Comparison of ENCODE assay signal across 1 cellular context in the genomic region with DNA sequence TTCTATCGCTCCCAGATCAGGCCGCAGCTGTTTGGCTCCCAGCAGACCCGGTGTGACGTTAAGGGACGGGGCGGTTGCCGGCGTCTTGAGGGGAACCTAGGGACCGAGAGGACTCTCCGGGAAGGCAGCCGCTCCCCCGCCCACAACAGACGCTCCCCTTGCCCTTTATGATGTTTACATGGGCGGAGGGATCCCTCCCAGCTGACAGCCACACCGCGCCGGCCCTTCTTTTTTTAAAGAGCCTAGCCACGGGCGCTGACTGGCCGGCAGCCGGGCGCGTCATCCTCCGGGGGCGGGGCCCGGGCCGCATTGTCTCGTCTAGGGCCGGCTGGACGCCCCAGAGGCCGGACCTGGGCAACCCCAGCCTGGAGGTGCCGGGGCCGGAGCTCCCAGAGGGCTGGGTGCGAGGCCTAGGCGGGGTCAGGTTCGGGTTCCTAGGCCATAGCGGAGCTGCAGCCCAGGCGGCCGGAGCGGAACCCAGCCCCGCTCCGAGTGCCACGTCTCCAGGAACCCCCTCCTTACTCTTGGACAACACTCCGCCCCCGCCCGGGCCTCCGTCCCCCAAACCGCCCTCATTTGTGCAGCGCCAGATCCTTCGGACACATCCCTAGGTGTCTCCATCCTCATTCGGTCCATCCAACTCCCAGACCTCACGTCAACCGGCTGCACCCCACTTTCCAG.
A peak's percentile ranks its signal among the peaks of the same experiment; 100 is the strongest.
TF ChIP-seq lines count a peak whose summit lies in the region.

Gene PCAT6, plus strand, starts transcription at position 340 of the 681 bp plus-strand sequence.

TF ChIP-seq in K562, 482 proteins besides CTCF, POLR2A, EP300 and RAD21 (continued from another document and continues in another):
- TF ChIP-seq FOXK1 (CRISPR knock-in tag; IDR thresholded peaks at IDR 0.05; ENCODE audit: borderline replicate concordance) = peak; percentile 87
- peak; percentile 86 for TF ChIP-seq ZFX (CRISPR knock-in tag; IDR thresholded peaks at IDR 0.05)
- TF ChIP-seq CHD4 (IDR thresholded peaks at IDR 0.05; ENCODE audit: insufficient read depth, insufficient replicate concordance, low read depth, low read length, poor library complexity, severe bottlenecking) = peak; percentile 1
- TF ChIP-seq ZNF316 (IDR thresholded peaks at IDR 0.05) = no peak
- peak; percentile 85; the same call in 1 of the 2 replicates for TF ChIP-seq MTA3 (IDR thresholded peaks at IDR 0.05; ENCODE audit: borderline replicate concordance)
- no peak for TF ChIP-seq ZFPM2 (CRISPR knock-in tag; IDR thresholded peaks at IDR 0.05)
- TF ChIP-seq SNIP1 (IDR thresholded peaks at IDR 0.05; ENCODE audit: low read depth) = no peak
- TF ChIP-seq NR2C1 (IDR thresholded peaks at IDR 0.05) = peak; percentile 45; the same call in 1 of the 2 replicates
- TF ChIP-seq NR2C1 (tag; IDR thresholded peaks at IDR 0.05) = 0 out of 2 replicates have a peak, but pooled peaks have one; percentile 59
- no peak for TF ChIP-seq HNRNPH1 (optimal IDR thresholded peaks at IDR 0.05; ENCODE audit: low read depth, low read length)
- 0 out of 2 replicates have a peak, but pooled peaks have one; percentile 51 for TF ChIP-seq GATA2 (CRISPR knock-in tag; IDR thresholded peaks at IDR 0.05)
- TF ChIP-seq POU5F1 (IDR thresholded peaks at IDR 0.05; ENCODE audit: borderline replicate concordance, low read depth, low read length, partially characterized antibody) = peak; percentile 63
- peak; percentile 72 for TF ChIP-seq SMAD1 (IDR thresholded peaks at IDR 0.05; ENCODE audit: low read depth, low read length, partially characterized antibody)
- peak; percentile 96 for TF ChIP-seq MXI1 (IDR thresholded peaks at IDR 0.05; ENCODE audit: low read depth, low read length)
- TF ChIP-seq ZNF263 (CRISPR knock-in tag; IDR thresholded peaks at IDR 0.05; ENCODE audit: borderline replicate concordance) = peak; percentile 45; the same call in 1 of the 2 replicates
- peak; percentile 87; the same call in 1 of the 2 replicates for TF ChIP-seq MYC (IDR thresholded peaks at IDR 0.05; ENCODE audit: low read depth, low read length)
- no peak for TF ChIP-seq MYC (CRISPR knock-in tag; IDR thresholded peaks at IDR 0.05; ENCODE audit: borderline replicate concordance, low read depth)
- TF ChIP-seq TGIF2 (CRISPR knock-in tag; IDR thresholded peaks at IDR 0.05) = peak; percentile 98
- TF ChIP-seq, protein P1, sequence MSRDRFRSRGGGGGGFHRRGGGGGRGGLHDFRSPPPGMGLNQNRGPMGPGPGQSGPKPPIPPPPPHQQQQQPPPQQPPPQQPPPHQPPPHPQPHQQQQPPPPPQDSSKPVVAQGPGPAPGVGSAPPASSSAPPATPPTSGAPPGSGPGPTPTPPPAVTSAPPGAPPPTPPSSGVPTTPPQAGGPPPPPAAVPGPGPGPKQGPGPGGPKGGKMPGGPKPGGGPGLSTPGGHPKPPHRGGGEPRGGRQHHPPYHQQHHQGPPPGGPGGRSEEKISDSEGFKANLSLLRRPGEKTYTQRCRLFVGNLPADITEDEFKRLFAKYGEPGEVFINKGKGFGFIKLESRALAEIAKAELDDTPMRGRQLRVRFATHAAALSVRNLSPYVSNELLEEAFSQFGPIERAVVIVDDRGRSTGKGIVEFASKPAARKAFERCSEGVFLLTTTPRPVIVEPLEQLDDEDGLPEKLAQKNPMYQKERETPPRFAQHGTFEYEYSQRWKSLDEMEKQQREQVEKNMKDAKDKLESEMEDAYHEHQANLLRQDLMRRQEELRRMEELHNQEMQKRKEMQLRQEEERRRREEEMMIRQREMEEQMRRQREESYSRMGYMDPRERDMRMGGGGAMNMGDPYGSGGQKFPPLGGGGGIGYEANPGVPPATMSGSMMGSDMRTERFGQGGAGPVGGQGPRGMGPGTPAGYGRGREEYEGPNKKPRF (IDR thresholded peaks at IDR 0.05; ENCODE audit: low read depth, low read length) = no peak
- TF ChIP-seq RAD51 (IDR thresholded peaks at IDR 0.05; ENCODE audit: borderline replicate concordance, low read depth) = peak; percentile 48; the same call in 1 of the 2 replicates
- TF ChIP-seq CREB3L1 (IDR thresholded peaks at IDR 0.05; ENCODE audit: borderline replicate concordance, low read depth) = peak; percentile 97
- TF ChIP-seq CREBBP (IDR thresholded peaks at IDR 0.05; ENCODE audit: low read depth, low read length) = no peak
- peak in 1 of 2 experiments; percentile 31; a peak in 1 of 4 replicates for TF ChIP-seq MLLT1 (IDR thresholded peaks at IDR 0.05)
- TF ChIP-seq KLF1 (tag; IDR thresholded peaks at IDR 0.05) = peak; percentile 52; the same call in 1 of the 2 replicates
- no peak for TF ChIP-seq ADNP (tag; IDR thresholded peaks at IDR 0.05)
- no peak for TF ChIP-seq JUNB (CRISPR knock-in tag; conservative IDR thresholded peaks at IDR 0.05)
- no peak for TF ChIP-seq SMARCC2 (IDR thresholded peaks at IDR 0.05; ENCODE audit: low read depth)
- TF ChIP-seq HDGF (IDR thresholded peaks at IDR 0.05) = no peak
- TF ChIP-seq ZFP1 (CRISPR knock-in tag; IDR thresholded peaks at IDR 0.05) = no peak
- peak; percentile 91 for TF ChIP-seq FOXP1 (CRISPR knock-in tag; IDR thresholded peaks at IDR 0.05)
- TF ChIP-seq CSDE1 (IDR thresholded peaks at IDR 0.05) = no peak
- TF ChIP-seq TBL1XR1 (IDR thresholded peaks at IDR 0.05; ENCODE audit: low read length in 2 of 2) = peak in 1 of 2 experiments; percentile 75; a peak in 2 of 4 replicates
- peak; percentile 85 for TF ChIP-seq JUN (IDR thresholded peaks at IDR 0.05; ENCODE audit: borderline replicate concordance, low read depth, low read length)
- TF ChIP-seq JUN (CRISPR knock-in tag; IDR thresholded peaks at IDR 0.05; ENCODE audit: borderline replicate concordance) = no peak
- TF ChIP-seq ZFP30 (CRISPR knock-in tag; IDR thresholded peaks at IDR 0.05; ENCODE audit: borderline replicate concordance) = no peak
- peak; percentile 87 for TF ChIP-seq VEZF1 (CRISPR knock-in tag; IDR thresholded peaks at IDR 0.05)
- TF ChIP-seq, protein P2, sequence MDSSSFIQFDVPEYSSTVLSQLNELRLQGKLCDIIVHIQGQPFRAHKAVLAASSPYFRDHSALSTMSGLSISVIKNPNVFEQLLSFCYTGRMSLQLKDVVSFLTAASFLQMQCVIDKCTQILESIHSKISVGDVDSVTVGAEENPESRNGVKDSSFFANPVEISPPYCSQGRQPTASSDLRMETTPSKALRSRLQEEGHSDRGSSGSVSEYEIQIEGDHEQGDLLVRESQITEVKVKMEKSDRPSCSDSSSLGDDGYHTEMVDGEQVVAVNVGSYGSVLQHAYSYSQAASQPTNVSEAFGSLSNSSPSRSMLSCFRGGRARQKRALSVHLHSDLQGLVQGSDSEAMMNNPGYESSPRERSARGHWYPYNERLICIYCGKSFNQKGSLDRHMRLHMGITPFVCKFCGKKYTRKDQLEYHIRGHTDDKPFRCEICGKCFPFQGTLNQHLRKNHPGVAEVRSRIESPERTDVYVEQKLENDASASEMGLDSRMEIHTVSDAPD (CRISPR knock-in tag; IDR thresholded peaks at IDR 0.05) = no peak
- peak; percentile 89 for TF ChIP-seq FOXA3 (CRISPR knock-in tag; conservative IDR thresholded peaks at IDR 0.05 in 1 of 2, IDR thresholded peaks at IDR 0.05 in 1 of 2)
- peak; percentile 43; the same call in 1 of the 2 replicates for TF ChIP-seq MBD2 (IDR thresholded peaks at IDR 0.05; ENCODE audit: borderline replicate concordance, low read depth)
- TF ChIP-seq CHD1 (IDR thresholded peaks at IDR 0.05; ENCODE audit: low read length) = no peak
- TF ChIP-seq PHF8 (IDR thresholded peaks at IDR 0.05; ENCODE audit: borderline replicate concordance, low read length) = peak; percentile 77; the same call in 1 of the 2 replicates
- no peak for TF ChIP-seq STAG1 (CRISPR knock-in tag; IDR thresholded peaks at IDR 0.05; ENCODE audit: borderline replicate concordance)
- no peak for TF ChIP-seq DMBX1 (CRISPR knock-in tag; IDR thresholded peaks at IDR 0.05; ENCODE audit: borderline replicate concordance)
- 0 out of 2 replicates have a peak, but pooled peaks have one; percentile 31 for TF ChIP-seq LEF1 (IDR thresholded peaks at IDR 0.05)
- TF ChIP-seq KLF16 (IDR thresholded peaks at IDR 0.05) = peak; percentile 63; the same call in 1 of the 2 replicates
- TF ChIP-seq, protein P3, sequence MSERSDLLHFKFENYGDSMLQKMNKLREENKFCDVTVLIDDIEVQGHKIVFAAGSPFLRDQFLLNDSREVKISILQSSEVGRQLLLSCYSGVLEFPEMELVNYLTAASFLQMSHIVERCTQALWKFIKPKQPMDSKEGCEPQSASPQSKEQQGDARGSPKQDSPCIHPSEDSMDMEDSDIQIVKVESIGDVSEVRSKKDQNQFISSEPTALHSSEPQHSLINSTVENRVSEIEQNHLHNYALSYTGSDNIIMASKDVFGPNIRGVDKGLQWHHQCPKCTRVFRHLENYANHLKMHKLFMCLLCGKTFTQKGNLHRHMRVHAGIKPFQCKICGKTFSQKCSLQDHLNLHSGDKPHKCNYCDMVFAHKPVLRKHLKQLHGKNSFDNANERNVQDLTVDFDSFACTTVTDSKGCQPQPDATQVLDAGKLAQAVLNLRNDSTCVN (CRISPR knock-in tag; IDR thresholded peaks at IDR 0.05) = 0 out of 2 replicates have a peak, but pooled peaks have one; percentile 37
- TF ChIP-seq ZNF124 (CRISPR knock-in tag; IDR thresholded peaks at IDR 0.05) = no peak
- TF ChIP-seq ZKSCAN1 (IDR thresholded peaks at IDR 0.05; ENCODE audit: low read depth, low read length) = 0 out of 2 replicates have a peak, but pooled peaks have one; percentile 47
- TF ChIP-seq, protein P4, sequence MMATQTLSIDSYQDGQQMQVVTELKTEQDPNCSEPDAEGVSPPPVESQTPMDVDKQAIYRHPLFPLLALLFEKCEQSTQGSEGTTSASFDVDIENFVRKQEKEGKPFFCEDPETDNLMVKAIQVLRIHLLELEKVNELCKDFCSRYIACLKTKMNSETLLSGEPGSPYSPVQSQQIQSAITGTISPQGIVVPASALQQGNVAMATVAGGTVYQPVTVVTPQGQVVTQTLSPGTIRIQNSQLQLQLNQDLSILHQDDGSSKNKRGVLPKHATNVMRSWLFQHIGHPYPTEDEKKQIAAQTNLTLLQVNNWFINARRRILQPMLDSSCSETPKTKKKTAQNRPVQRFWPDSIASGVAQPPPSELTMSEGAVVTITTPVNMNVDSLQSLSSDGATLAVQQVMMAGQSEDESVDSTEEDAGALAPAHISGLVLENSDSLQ (IDR thresholded peaks at IDR 0.05) = peak; percentile 75
- TF ChIP-seq ESRRA (IDR thresholded peaks at IDR 0.05; ENCODE audit: borderline replicate concordance, low read depth) = peak; percentile 82
- TF ChIP-seq, protein P5, sequence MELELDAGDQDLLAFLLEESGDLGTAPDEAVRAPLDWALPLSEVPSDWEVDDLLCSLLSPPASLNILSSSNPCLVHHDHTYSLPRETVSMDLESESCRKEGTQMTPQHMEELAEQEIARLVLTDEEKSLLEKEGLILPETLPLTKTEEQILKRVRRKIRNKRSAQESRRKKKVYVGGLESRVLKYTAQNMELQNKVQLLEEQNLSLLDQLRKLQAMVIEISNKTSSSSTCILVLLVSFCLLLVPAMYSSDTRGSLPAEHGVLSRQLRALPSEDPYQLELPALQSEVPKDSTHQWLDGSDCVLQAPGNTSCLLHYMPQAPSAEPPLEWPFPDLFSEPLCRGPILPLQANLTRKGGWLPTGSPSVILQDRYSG (tag; conservative IDR thresholded peaks at IDR 0.05; ENCODE audit: low read depth) = no peak
- peak; percentile 63; the same call in 1 of the 2 replicates for TF ChIP-seq MTA1 (IDR thresholded peaks at IDR 0.05; ENCODE audit: borderline replicate concordance)
- TF ChIP-seq BMI1 (IDR thresholded peaks at IDR 0.05; ENCODE audit: low read length) = no peak
- peak; percentile 99 for TF ChIP-seq POLR2G (IDR thresholded peaks at IDR 0.05; ENCODE audit: low read depth, low read length)
- no peak for TF ChIP-seq TRIM25 (IDR thresholded peaks at IDR 0.05; ENCODE audit: borderline replicate concordance)
- no peak for TF ChIP-seq SIN3B (IDR thresholded peaks at IDR 0.05; ENCODE audit: low read depth)
- no peak for TF ChIP-seq MEF2D (tag; conservative IDR thresholded peaks at IDR 0.05; ENCODE audit: low read depth)
